1 cellular context compared by ENCODE assay signal in genomic region chr1:76240321-76240720, GRCh38.
TF ChIP-seq lines count a peak whose summit lies in the region.

No MANE protein-coding gene starts in this region.

TF ChIP-seq in GM23338, 12 proteins besides CTCF, POLR2A, EP300 and RAD21 (continued from another document):
- TF ChIP-seq ZNF462 (CRISPR knock-in tag; IDR thresholded peaks at IDR 0.05), result no peak
- no peak for TF ChIP-seq JUNB (IDR thresholded peaks at IDR 0.05; ENCODE audit: unreplicated experiment)
- no peak for TF ChIP-seq STAT1 (IDR thresholded peaks at IDR 0.05; ENCODE audit: unreplicated experiment)
- TF ChIP-seq EZH2phosphoT487 (IDR thresholded peaks at IDR 0.05; ENCODE audit: unreplicated experiment), result no peak
- TF ChIP-seq CREB1 (CRISPR knock-in tag; IDR thresholded peaks at IDR 0.05; ENCODE audit: low read depth), result no peak
- no peak for TF ChIP-seq ZNF114 (CRISPR knock-in tag; IDR thresholded peaks at IDR 0.05)
- TF ChIP-seq NANOG (IDR thresholded peaks at IDR 0.05; ENCODE audit: borderline replicate concordance), result no peak
- no peak for TF ChIP-seq POLR2AphosphoS5 (IDR thresholded peaks at IDR 0.05; ENCODE audit: low read depth)
- no peak for TF ChIP-seq ZNF331 (CRISPR knock-in tag; IDR thresholded peaks at IDR 0.05; ENCODE audit: low read depth)
- TF ChIP-seq EZH2 (IDR thresholded peaks at IDR 0.05; ENCODE audit: low read depth, unreplicated experiment), result no peak
- no peak for TF ChIP-seq ETS1 (IDR thresholded peaks at IDR 0.05)
